In genomic region chr17:45312477-45313418, GRCh38 we compare ENCODE assay signal across 8 cellular contexts. TPM values are rescaled to one million over a fixed set of nuclear protein-coding genes. Genes with fewer than 3 reads are reported as not detected.
DNase-seq lines count a peak whose midpoint lies in the region; ATAC-seq lines count a peak whose summit lies in the region.

No MANE protein-coding gene starts in this region.

- peak; percentile 73 for DNase-seq in activated CD8-positive, alpha-beta memory T cell treated with anti-CD3 and anti-CD28 coated beads for 24 hours
- no peak for DNase-seq in activated CD8-positive, alpha-beta memory T cell treated with anti-CD3 and anti-CD28 coated beads, Interleukin-2, amount 50 U/mL, for 4 hours
- no peak for DNase-seq in activated T-helper 1 cell treated with anti-CD3 and anti-CD28 coated beads, Interleukin-12 subunit alpha, Interleukin-12 subunit beta, Interleukin-2, Interleukin-4 antibody, amounts not matched to agents 30 ng/mL and 10 ng/mL and 1 ng/mL, durations not matched to agents 14 hours and 24 hours and 36 hours (ENCODE audit: low spot score)
- DNase-seq in right cardiac atrium (no peak), GF-D8 (lab: John Stamatoyannopoulos, UW) (no peak), DMS 273 treated with DMSO at 0.1 percent for 48 hours (lab: John Stamatoyannopoulos, UW) (no peak)

- peaks cover 58% of the 10 kb centered on the region for H3K36me3 Mint-ChIP-seq in activated T-helper 1 cell treated with anti-CD3 and anti-CD28 coated beads, Interleukin-12 subunit alpha, Interleukin-12 subunit beta, Interleukin-2, Interleukin-4 antibody, amounts not matched to agents 30 ng/mL and 10 ng/mL and 1 ng/mL, durations not matched to agents 14 hours and 24 hours and 36 hours (ENCODE audit: low read depth)

- H3K27ac ChIP-seq in right cardiac atrium (ENCODE audit: low read length) (peak overlapping the region; percentile 93), temporal lobe (ENCODE audit: low read depth, low read length) (peak overlapping the region; percentile 23)

- ATAC-seq in right cardiac atrium (no peak), HG02884 (IDR thresholded peaks at IDR 0.05; ENCODE audit: unreplicated experiment) (no peak)

- H3K27ac Mint-ChIP-seq in activated T-helper 1 cell treated with anti-CD3 and anti-CD28 coated beads, Interleukin-12 subunit alpha, Interleukin-12 subunit beta, Interleukin-2, Interleukin-4 antibody, amounts not matched to agents 30 ng/mL and 10 ng/mL and 1 ng/mL, durations not matched to agents 14 hours and 24 hours and 36 hours = peak overlapping the region; percentile 99

- H3K4me3 Mint-ChIP-seq in activated T-helper 1 cell treated with anti-CD3 and anti-CD28 coated beads, Interleukin-12 subunit alpha, Interleukin-12 subunit beta, Interleukin-2, Interleukin-4 antibody, amounts not matched to agents 30 ng/mL and 10 ng/mL and 1 ng/mL, durations not matched to agents 14 hours and 24 hours and 36 hours = peak overlapping the region; percentile 72

- H3K27me3 ChIP-seq in right cardiac atrium (ENCODE audit: control insufficient read depth, insufficient read depth) = no peaks in the 10 kb centered on the region

- intact Hi-C loops in activated T-helper 1 cell treated with anti-CD3 and anti-CD28 coated beads, Interleukin-12 subunit alpha, Interleukin-12 subunit beta, Interleukin-2, Interleukin-4 antibody, amounts not matched to agents 30 ng/mL and 10 ng/mL and 1 ng/mL, durations not matched to agents 14 hours and 24 hours and 36 hours (cut with micrococcal nuclease) = no loop called here
- intact Hi-C loops in right cardiac atrium (cut with DNase I) = loop anchor here in 3 of 4 donors (5.0 to 10.0 kb wide), 3 partner anchors 35 to 168 kb away; partner anchors contain the start of gene HEXIM1 (in 1 of the 3)

- WGBS in right cardiac atrium = 32% methylated on average over 8 of the region's 8 CpGs

- peaks cover 82% of the 10 kb centered on the region for H3K4me1 Mint-ChIP-seq in activated T-helper 1 cell treated with anti-CD3 and anti-CD28 coated beads, Interleukin-12 subunit alpha, Interleukin-12 subunit beta, Interleukin-2, Interleukin-4 antibody, amounts not matched to agents 30 ng/mL and 10 ng/mL and 1 ng/mL, durations not matched to agents 14 hours and 24 hours and 36 hours (ENCODE audit: low read depth)

- no peak overlapping the region for H3K4me3 ChIP-seq in right cardiac atrium (ENCODE audit: low read length)

- H3K9me3 ChIP-seq in right cardiac atrium (ENCODE audit: control insufficient read depth, low read length) = no peaks in the 10 kb centered on the region

- no peaks in the 10 kb centered on the region for H3K9me3 Mint-ChIP-seq in activated T-helper 1 cell treated with anti-CD3 and anti-CD28 coated beads, Interleukin-12 subunit alpha, Interleukin-12 subunit beta, Interleukin-2, Interleukin-4 antibody, amounts not matched to agents 30 ng/mL and 10 ng/mL and 1 ng/mL, durations not matched to agents 14 hours and 24 hours and 36 hours

- no peaks in the 10 kb centered on the region for H3K27me3 Mint-ChIP-seq in activated T-helper 1 cell treated with anti-CD3 and anti-CD28 coated beads, Interleukin-12 subunit alpha, Interleukin-12 subunit beta, Interleukin-2, Interleukin-4 antibody, amounts not matched to agents 30 ng/mL and 10 ng/mL and 1 ng/mL, durations not matched to agents 14 hours and 24 hours and 36 hours (ENCODE audit: insufficient read depth)

- peaks cover 45% of the 10 kb centered on the region for H3K4me1 ChIP-seq in right cardiac atrium (ENCODE audit: control insufficient read depth, insufficient read depth, low read length)

RNA-seq across cellular contexts. Expression of gene MAP3K14, which starts 4.1 kb away (rescaled TPM):
- 64.4 and 64.7 TPM in 2 replicates for total RNA-seq in activated T-helper 1 cell treated with anti-CD3 and anti-CD28 coated beads, Interleukin-12 subunit alpha, Interleukin-12 subunit beta, Interleukin-2, Interleukin-4 antibody, amounts not matched to agents 30 ng/mL and 10 ng/mL and 1 ng/mL, durations not matched to agents 14 hours and 24 hours and 36 hours
- total RNA-seq in right cardiac atrium (10 to 100 TPM; 12.2 to 17.1 (median 15.1) TPM), temporal lobe (1.2 TPM)
- 10.8 TPM for polyA plus RNA-seq in right cardiac atrium

RNA-seq across cellular contexts. Expression of gene SPATA32, which starts 50.9 kb away (rescaled TPM):
- total RNA-seq in activated T-helper 1 cell treated with anti-CD3 and anti-CD28 coated beads, Interleukin-12 subunit alpha, Interleukin-12 subunit beta, Interleukin-2, Interleukin-4 antibody, amounts not matched to agents 30 ng/mL and 10 ng/mL and 1 ng/mL, durations not matched to agents 14 hours and 24 hours and 36 hours = 0.44 and 0.56 TPM in 2 replicates
- not detected for total RNA-seq in right cardiac atrium
- not detected for polyA plus RNA-seq in right cardiac atrium
- total RNA-seq in temporal lobe = not detected
